Comparison of ENCODE assay signal across 1 cellular context in the genomic region with DNA sequence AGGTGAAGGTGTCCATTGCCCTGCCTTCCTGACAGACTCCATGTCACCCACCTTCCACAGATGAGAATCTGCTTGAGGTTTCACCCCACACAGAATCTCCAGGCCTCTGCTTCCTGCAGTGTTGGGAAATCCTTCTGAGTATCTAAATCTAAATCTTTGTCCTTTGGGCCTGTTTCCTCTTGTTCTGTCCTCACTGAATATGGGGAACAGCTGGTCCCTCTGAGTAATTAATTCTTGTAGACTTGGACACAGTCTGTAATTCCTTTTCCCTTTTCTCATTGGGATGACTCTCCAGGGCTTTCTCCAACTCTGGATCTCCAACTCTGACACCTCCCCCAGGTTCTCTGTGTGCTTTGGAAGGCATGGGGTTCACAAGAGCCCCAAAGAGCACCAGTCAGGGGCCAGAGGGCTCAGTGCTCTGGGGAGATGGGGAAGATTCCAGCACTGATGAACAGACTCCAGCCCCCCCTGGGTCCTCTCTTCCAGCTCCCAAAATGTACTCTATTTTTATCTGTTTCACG.
TF ChIP-seq lines count a peak whose summit lies in the region.

No MANE protein-coding gene starts in this region.

TF ChIP-seq in GM23338, 12 proteins besides CTCF, POLR2A, EP300 and RAD21 (continued from another document):
- TF ChIP-seq, protein P1, sequence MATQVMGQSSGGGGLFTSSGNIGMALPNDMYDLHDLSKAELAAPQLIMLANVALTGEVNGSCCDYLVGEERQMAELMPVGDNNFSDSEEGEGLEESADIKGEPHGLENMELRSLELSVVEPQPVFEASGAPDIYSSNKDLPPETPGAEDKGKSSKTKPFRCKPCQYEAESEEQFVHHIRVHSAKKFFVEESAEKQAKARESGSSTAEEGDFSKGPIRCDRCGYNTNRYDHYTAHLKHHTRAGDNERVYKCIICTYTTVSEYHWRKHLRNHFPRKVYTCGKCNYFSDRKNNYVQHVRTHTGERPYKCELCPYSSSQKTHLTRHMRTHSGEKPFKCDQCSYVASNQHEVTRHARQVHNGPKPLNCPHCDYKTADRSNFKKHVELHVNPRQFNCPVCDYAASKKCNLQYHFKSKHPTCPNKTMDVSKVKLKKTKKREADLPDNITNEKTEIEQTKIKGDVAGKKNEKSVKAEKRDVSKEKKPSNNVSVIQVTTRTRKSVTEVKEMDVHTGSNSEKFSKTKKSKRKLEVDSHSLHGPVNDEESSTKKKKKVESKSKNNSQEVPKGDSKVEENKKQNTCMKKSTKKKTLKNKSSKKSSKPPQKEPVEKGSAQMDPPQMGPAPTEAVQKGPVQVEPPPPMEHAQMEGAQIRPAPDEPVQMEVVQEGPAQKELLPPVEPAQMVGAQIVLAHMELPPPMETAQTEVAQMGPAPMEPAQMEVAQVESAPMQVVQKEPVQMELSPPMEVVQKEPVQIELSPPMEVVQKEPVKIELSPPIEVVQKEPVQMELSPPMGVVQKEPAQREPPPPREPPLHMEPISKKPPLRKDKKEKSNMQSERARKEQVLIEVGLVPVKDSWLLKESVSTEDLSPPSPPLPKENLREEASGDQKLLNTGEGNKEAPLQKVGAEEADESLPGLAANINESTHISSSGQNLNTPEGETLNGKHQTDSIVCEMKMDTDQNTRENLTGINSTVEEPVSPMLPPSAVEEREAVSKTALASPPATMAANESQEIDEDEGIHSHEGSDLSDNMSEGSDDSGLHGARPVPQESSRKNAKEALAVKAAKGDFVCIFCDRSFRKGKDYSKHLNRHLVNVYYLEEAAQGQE (IDR thresholded peaks at IDR 0.05; ENCODE audit: unreplicated experiment), result no peak
- no peak for TF ChIP-seq NANOG (IDR thresholded peaks at IDR 0.05; ENCODE audit: borderline replicate concordance)
